Comparison of ENCODE assay signal across 12 cellular contexts in the genomic region with DNA sequence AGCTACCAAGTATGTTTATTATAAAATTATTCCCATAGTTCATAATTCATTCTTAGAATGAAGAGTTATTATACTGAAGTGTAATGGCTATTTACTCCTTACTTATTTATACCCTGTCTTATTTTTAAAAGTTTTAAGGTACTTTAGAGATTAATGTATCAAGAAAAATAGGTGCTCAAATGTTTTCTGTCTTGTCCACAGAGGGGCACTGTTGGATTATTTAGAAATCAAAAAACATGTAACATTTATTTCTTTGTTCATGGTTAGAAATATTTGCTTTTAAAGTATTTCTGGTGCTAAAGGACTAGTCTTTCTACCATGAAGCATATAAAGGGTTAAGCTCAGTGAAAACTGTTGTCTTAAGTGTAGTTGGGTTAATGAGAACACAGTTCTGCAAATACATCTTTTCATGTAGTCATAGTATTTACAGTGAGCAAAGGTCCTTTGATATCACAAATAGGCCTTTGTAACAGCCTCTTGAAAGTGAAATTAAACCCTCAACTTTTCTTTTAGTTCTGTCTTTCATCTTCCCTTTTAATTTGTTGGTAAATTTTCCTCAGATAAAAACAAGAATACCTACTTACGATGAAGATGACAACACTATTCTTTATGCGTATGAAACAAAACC. TPM values are rescaled to one million over a fixed set of nuclear protein-coding genes. Genes with fewer than 3 reads are reported as not detected.
DNase-seq lines count a peak whose midpoint lies in the region; ATAC-seq, FAIRE-seq and TF ChIP-seq lines count a peak whose summit lies in the region.
"Had no signal": no experiment of that assay in that cellular context is flagged by ENCODE, and none has a peak within 500 bp of the region (broad histone marks: within the 10 kb centered on the region; RNA-seq: fewer than 3 reads in every experiment).

No MANE protein-coding gene starts in this region.

- CTCF ChIA-PET in Calu3 (lab: Charles Lee), result interaction anchor here (0.7 kb wide), 1 partner anchor 633 kb away, joined by 4 read pairs; no protein-coding TSS in a partner anchor

- no peaks in the 10 kb centered on the region for H3K79me2 ChIP-seq in mesendoderm (ENCODE audit: control insufficient read depth, insufficient read depth, low read length)

- no peak overlapping the region for H3K27ac Mint-ChIP-seq in Calu3 (ENCODE audit: unreplicated experiment)

- H3K9ac ChIP-seq in mesendoderm (ENCODE audit: low read length), result no peak overlapping the region

- H3K36me3 Mint-ChIP-seq in Calu3 (ENCODE audit: insufficient read depth, unreplicated experiment), result no peaks in the 10 kb centered on the region

- intact Hi-C loops in Calu3 (cut with micrococcal nuclease; ENCODE audit: unreplicated experiment), result loop anchor here (2.0 to 10.0 kb wide), 2 partner anchors 130 to 466 kb away; no protein-coding TSS in a partner anchor

- H3K27ac ChIP-seq in mesendoderm (ENCODE audit: low read depth, low read length), result no peak overlapping the region
- H3K27ac ChIP-seq: prostate gland had no signal

- TF ChIP-seq POLR2A in NB4 (IDR thresholded peaks at IDR 0.05; ENCODE audit: extremely low read depth, insufficient read length) (no peak), H54 (IDR thresholded peaks at IDR 0.05; ENCODE audit: low read depth, low read length) (no peak)

- WGBS in mesendoderm (ENCODE audit: extremely low coverage, insufficient coverage, low lambda C conversion rate), result no CpG with 5 or more reads among the region's 2 CpGs

- H3K27me3 Mint-ChIP-seq in Calu3 (ENCODE audit: unreplicated experiment), result no peaks in the 10 kb centered on the region

- no peak overlapping the region for H3K23ac ChIP-seq in mesendoderm (ENCODE audit: low read length)

- H3K4ac ChIP-seq in mesendoderm (ENCODE audit: low read depth, low read length), result no peak overlapping the region

- no peak overlapping the region for H2BK15ac ChIP-seq in mesendoderm (replicated peaks; ENCODE audit: low read depth)

- no peaks in the 10 kb centered on the region for H3K27me3 ChIP-seq in mesendoderm (ENCODE audit: insufficient read depth, low read length, poor library complexity)

- no peak overlapping the region for H3K56ac ChIP-seq in mesendoderm (ENCODE audit: low read length)

- no peak for FAIRE-seq in H54 (lab: Jason Lieb, UNC)

- ATAC-seq in HG02759 (IDR thresholded peaks at IDR 0.05; ENCODE audit: unreplicated experiment), result no peak

- no peaks in the 10 kb centered on the region for H3K4me1 ChIP-seq in mesendoderm (ENCODE audit: control insufficient read depth, low read depth, low read length)
- H3K4me1 ChIP-seq: prostate gland had no signal

- no peaks in the 10 kb centered on the region for H3K36me3 ChIP-seq in mesendoderm (ENCODE audit: control insufficient read depth, insufficient read depth, low read length)
- H3K36me3 ChIP-seq: prostate gland had no signal

- no TSS peak for BruUV-seq in Calu3 (replicated peaks; lab: Mats Ljungman, UMichigan)

- H3K18ac ChIP-seq in mesendoderm (ENCODE audit: low read length), result no peak overlapping the region

- H3K4me3 ChIP-seq in NB4 (ENCODE audit: low read depth, low read length) (no peak overlapping the region), mesendoderm (ENCODE audit: low read length) (no peak overlapping the region)
- H3K4me3 ChIP-seq: prostate gland had no signal

- no peak overlapping the region for H2BK5ac ChIP-seq in mesendoderm (ENCODE audit: low read length)

- H4K8ac ChIP-seq in mesendoderm (ENCODE audit: low read depth, low read length), result no peak overlapping the region

- H3K79me1 ChIP-seq in mesendoderm (ENCODE audit: low read length), result no peaks in the 10 kb centered on the region

- H2BK120ac ChIP-seq in mesendoderm (ENCODE audit: low read depth, low read length), result no peak overlapping the region

- no peak overlapping the region for H3K4me2 ChIP-seq in mesendoderm (ENCODE audit: low read length)

- H3K4me3 Mint-ChIP-seq in Calu3 (ENCODE audit: low read depth, unreplicated experiment), result peak overlapping the region; percentile 12

- peaks cover 18% of the 10 kb centered on the region for H3K4me1 Mint-ChIP-seq in Calu3 (ENCODE audit: low read depth, unreplicated experiment)

- TF ChIP-seq CTCF in Calu3 (IDR thresholded peaks at IDR 0.05; ENCODE audit: unreplicated experiment) (peak; percentile 17), NB4 (IDR thresholded peaks at IDR 0.05; ENCODE audit: low read depth, low read length) (no peak)

- H2AK5ac ChIP-seq in mesendoderm (ENCODE audit: low read length), result no peak overlapping the region

- H3K9me3 Mint-ChIP-seq in Calu3 (ENCODE audit: low read depth, unreplicated experiment), result no peaks in the 10 kb centered on the region

- H4K5ac ChIP-seq in mesendoderm (ENCODE audit: low read length), result no peak overlapping the region

- no peak for DNase-seq in Calu3
- DNase-seq in NB4 (ENCODE audit: low read depth), result peak; percentile 5
- DNase-seq in cerebellar cortex (ENCODE audit: low spot score), result peak; percentile 2
- peak; percentile 0 for DNase-seq in mesendoderm
- DNase-seq in H54 (ENCODE audit: insufficient read length, low spot score), result no peak
- no peak for DNase-seq in NCI-H187 treated with DMSO at 0.1 percent for 48 hours (lab: John Stamatoyannopoulos, UW)
- no peak for DNase-seq in ureter (ENCODE audit: low spot score)
- DNase-seq: activated CD4-positive, alpha-beta T cell treated with anti-CD3 and anti-CD28 coated beads for 48 hours; anterior cingulate cortex; NK-92 treated with Interleukin-12 subunit alpha and Interleukin-12 subunit beta, amount 100 ng/mL, for 24 hours had no signal

RNA-seq across cellular contexts. Expression of gene SCML1, which starts 7.7 kb away (rescaled TPM):
- total RNA-seq in Calu3 (2022), result 14.2 and 14.4 TPM in 2 replicates
- polyA plus RNA-seq in mesendoderm (2013, experiment 1 of 2), result 3.7 TPM
- 3.9 TPM for polyA plus RNA-seq in mesendoderm (2013, experiment 2 of 2)
- 16.4 TPM for total RNA-seq in ureter

Comparison
In these comparisons a context has a peak if more than half of its experiments do, and no peak if none do; other contexts are left out.
1. DNase-seq: peak in NB4 (single experiment), cerebellar cortex (single experiment) and mesendoderm (single experiment); none in Calu3 (single experiment), H54 (single experiment), NCI-H187 treated with DMSO at 0.1 percent for 48 hours (single experiment) and ureter (single experiment).